In genomic region chr6:72619883-72620696, GRCh38 we compare ENCODE assay signal across 8 cellular contexts. TPM values are rescaled to one million over a fixed set of nuclear protein-coding genes. Genes with fewer than 3 reads are reported as not detected.
DNase-seq lines count a peak whose midpoint lies in the region; ATAC-seq and TF ChIP-seq lines count a peak whose summit lies in the region.

No MANE protein-coding gene starts in this region.

- no peak overlapping the region for H4K8ac ChIP-seq in mesenchymal stem cell (ENCODE audit: low read length)

- no peak overlapping the region for H2BK15ac ChIP-seq in mesenchymal stem cell (ENCODE audit: low read depth, poor library complexity, severe bottlenecking)

- H3K9me3 ChIP-seq in DND-41 (ENCODE audit: insufficient read depth, low read length, severe bottlenecking) = no peaks in the 10 kb centered on the region
- H3K9me3 ChIP-seq in HUES6 (ENCODE audit: control insufficient read depth, insufficient read depth, low read depth, low read length) = no peaks in the 10 kb centered on the region
- no peaks in the 10 kb centered on the region for H3K9me3 ChIP-seq in mesenchymal stem cell (ENCODE audit: control insufficient read depth, low read length)

- no peak overlapping the region for H3K14ac ChIP-seq in mesenchymal stem cell (ENCODE audit: low read length in 2 of 2)

- H2BK12ac ChIP-seq in mesenchymal stem cell (ENCODE audit: low read length in 2 of 2) = no peak overlapping the region

- no peak overlapping the region for H3K4ac ChIP-seq in mesenchymal stem cell (ENCODE audit: low read depth in 1 of 2, low read length in 2 of 2)

- DNase-seq in DND-41 = peak; percentile 71
- DNase-seq in activated CD4-positive, alpha-beta T cell treated with anti-CD3 and anti-CD28 coated beads for 1 hour = peak; percentile 62
- peak; percentile 49 for DNase-seq in mesenchymal stem cell
- peak; percentile 33 for DNase-seq in stimulated activated CD8-positive, alpha-beta memory T cell treated with anti-CD3 and anti-CD28 coated beads, Interleukin-15, amount 100 ng/mL, for 24 hours (ENCODE audit: low read depth)
- no peak for DNase-seq in mesenteric fat pad (ENCODE audit: low spot score)

- no peak overlapping the region for H4K91ac ChIP-seq in mesenchymal stem cell (ENCODE audit: low read length)

- peaks cover 23% of the 10 kb centered on the region for H3K79me2 ChIP-seq in DND-41 (ENCODE audit: insufficient read depth, low read length)

- peaks cover 49% of the 10 kb centered on the region for H3K4me1 ChIP-seq in DND-41 (ENCODE audit: insufficient read depth, low read length)
- peaks cover 20% of the 10 kb centered on the region for H3K4me1 ChIP-seq in HUES6 (ENCODE audit: control insufficient read depth, insufficient read depth, low read length)
- peaks cover 27% of the 10 kb centered on the region for H3K4me1 ChIP-seq in mesenchymal stem cell (ENCODE audit: control insufficient read depth, insufficient read depth, low read depth, low read length)

- H2BK5ac ChIP-seq in mesenchymal stem cell (ENCODE audit: low read depth, low read length, poor library complexity, severe bottlenecking) = no peak overlapping the region

- H3K79me1 ChIP-seq in mesenchymal stem cell (replicated peaks; ENCODE audit: low read length, poor library complexity, severe bottlenecking) = no peaks in the 10 kb centered on the region

- H3K36me3 ChIP-seq in DND-41 (ENCODE audit: insufficient read depth, low read length) (no peaks in the 10 kb centered on the region), HUES6 (ENCODE audit: control insufficient read depth, insufficient read depth, low read length) (no peaks in the 10 kb centered on the region), mesenchymal stem cell (ENCODE audit: control insufficient read depth in 1 of 2, insufficient read depth in 2 of 2, low read depth in 1 of 2, low read length in 2 of 2) (no peaks in the 10 kb centered on the region)

- H3K9ac ChIP-seq in DND-41 (ENCODE audit: low read depth, low read length) = peak overlapping the region; percentile 70
- H3K9ac ChIP-seq in HUES6 (ENCODE audit: low read length) = no peak overlapping the region
- no peak overlapping the region for H3K9ac ChIP-seq in mesenchymal stem cell (ENCODE audit: low read length)

- peak overlapping the region in 1 of 2 experiments; percentile 59 for H3K23ac ChIP-seq in mesenchymal stem cell (ENCODE audit: low read length in 2 of 2)

- no peak for TF ChIP-seq CTCF in DND-41 (IDR thresholded peaks at IDR 0.05; ENCODE audit: borderline replicate concordance, extremely low read depth, low read length, poor library complexity, severe bottlenecking)

- H4K20me1 ChIP-seq in DND-41 (ENCODE audit: insufficient read depth, low read length) = no peaks in the 10 kb centered on the region

- WGBS in mesenchymal stem cell = 11% methylated on average over 30 of the region's 31 CpGs

- H2BK120ac ChIP-seq in mesenchymal stem cell (ENCODE audit: low read depth, low read length) = no peak overlapping the region

- ATAC-seq in DND-41 (ENCODE audit: insufficient read depth, low read depth) (peak; percentile 67), GM21381 (IDR thresholded peaks at IDR 0.05; ENCODE audit: unreplicated experiment) (peak; percentile 55)

- H3K4me2 ChIP-seq in DND-41 (ENCODE audit: insufficient read depth, low read length) (peak overlapping the region; percentile 67), mesenchymal stem cell (ENCODE audit: low read length, poor library complexity, severe bottlenecking) (peak overlapping the region; percentile 58)

- H3K18ac ChIP-seq in mesenchymal stem cell (ENCODE audit: low read depth in 1 of 2, low read length in 2 of 2) = peak overlapping the region in 1 of 2 experiments; percentile 28

- H2AFZ ChIP-seq in DND-41 (ENCODE audit: low read depth, low read length) (peak overlapping the region; percentile 55), mesenchymal stem cell (ENCODE audit: low read depth, low read length) (peak overlapping the region; percentile 66)

- H3K27me3 ChIP-seq in DND-41 (ENCODE audit: insufficient read depth, low read length, poor library complexity) = no peaks in the 10 kb centered on the region
- H3K27me3 ChIP-seq in HUES6 (ENCODE audit: control insufficient read depth, insufficient read depth, low read length) = peaks cover 66% of the 10 kb centered on the region
- H3K27me3 ChIP-seq in mesenchymal stem cell (ENCODE audit: control insufficient read depth in 1 of 2, insufficient read depth in 1 of 2, low read length in 2 of 2) = peaks cover 48 to 70% of the 10 kb centered on the region in 2 experiments

- H3K4me3 ChIP-seq in DND-41 (ENCODE audit: low read depth in 1 of 2, low read length in 2 of 2) (peak overlapping the region in 1 of 2 experiments; percentile 48; a peak in 2 of 4 replicates), HUES6 (ENCODE audit: low read depth, low read length) (peak overlapping the region; percentile 80), mesenchymal stem cell (ENCODE audit: insufficient read depth in 1 of 2, low read depth in 1 of 2, low read length in 2 of 2) (peak overlapping the region in 1 of 2 experiments; percentile 72)

- peak overlapping the region; percentile 36; the same call in 1 of the 2 replicates for H3K27ac ChIP-seq in DND-41 (ENCODE audit: low read length)
- no peak overlapping the region for H3K27ac ChIP-seq in HUES6 (ENCODE audit: low read depth, low read length)
- peak overlapping the region; percentile 41 for H3K27ac ChIP-seq in cingulate gyrus (ENCODE audit: low read depth, low read length)
- H3K27ac ChIP-seq in mesenchymal stem cell (ENCODE audit: low read length, poor library complexity, severe bottlenecking) = no peak overlapping the region

- H2AK5ac ChIP-seq in mesenchymal stem cell (ENCODE audit: low read length, severe bottlenecking) = no peak overlapping the region

RNA-seq across cellular contexts. Expression of gene KCNQ5, which starts 1.8 kb away (rescaled TPM):
- 0.65 TPM for polyA plus RNA-seq in mesenchymal stem cell (2013, experiment 1 of 2)
- polyA plus RNA-seq in mesenchymal stem cell (2013, experiment 2 of 2) = 0.67 TPM
- not detected for total RNA-seq in mesenteric fat pad

Comparison
In these comparisons a context has a peak if more than half of its experiments do, and no peak if none do; other contexts are left out.
1. H3K27ac ChIP-seq: peak in DND-41 (single experiment) and cingulate gyrus (single experiment); none in HUES6 (single experiment) and mesenchymal stem cell (single experiment).